Comparison of ENCODE assay signal across 8 cellular contexts in genomic region chr3:186930639-186931486, GRCh38. TPM values are rescaled to one million over a fixed set of nuclear protein-coding genes. Genes with fewer than 3 reads are reported as not detected.
DNase-seq lines count a peak whose midpoint lies in the region; ATAC-seq and TF ChIP-seq lines count a peak whose summit lies in the region.

No MANE protein-coding gene starts in this region.

- no peaks in the 10 kb centered on the region for H3K36me3 ChIP-seq in Peyer's patch
- H3K36me3 ChIP-seq in tibial nerve, result peaks cover 0 to 5% (median 0%) of the 10 kb centered on the region in 3 donors

- peak overlapping the region; percentile 69 for H3K4me3 ChIP-seq in HL-60 (replicated peaks; ENCODE audit: insufficient read depth, low read length)
- peak overlapping the region; percentile 72 to 91 (median 82) for H3K4me3 ChIP-seq in Peyer's patch
- H3K4me3 ChIP-seq in tibial nerve, result peak overlapping the region; percentile 61 to 93 (median 80)

- H3K27ac ChIP-seq in HL-60 (replicated peaks), result peak overlapping the region; percentile 75
- H3K27ac ChIP-seq in Peyer's patch, result peak overlapping the region; percentile 67 to 94 (median 85)
- H3K27ac ChIP-seq in tibial nerve, result peak overlapping the region; percentile 60 to 89 (median 86)

- no peaks in the 10 kb centered on the region for H3K27me3 ChIP-seq in HL-60 (ENCODE audit: insufficient read depth, poor library complexity, severe bottlenecking)
- no peaks in the 10 kb centered on the region for H3K27me3 ChIP-seq in Peyer's patch
- H3K27me3 ChIP-seq in tibial nerve, result no peaks in the 10 kb centered on the region

- no peaks in the 10 kb centered on the region for H3K9me3 ChIP-seq in Peyer's patch
- no peaks in the 10 kb centered on the region for H3K9me3 ChIP-seq in tibial nerve

- 1% methylated on average over 39 to 69 of the region's 73 CpGs for WGBS in tibial nerve, 2 donors

- H3K4me1 ChIP-seq in Peyer's patch (peaks cover 0 to 14% (median 0%) of the 10 kb centered on the region in 4 donors), tibial nerve (peaks cover 0 to 33% (median 11%) of the 10 kb centered on the region in 4 donors)

- in situ Hi-C loops in Caki2 (cut with HindIII; ENCODE audit: low pct_unique_long_range_greater_than_20kb, low sequenced_read_pairs), result no loop called here

- peak in 1 of 2 donors; percentile 1 for TF ChIP-seq EP300 in tibial nerve (IDR thresholded peaks at IDR 0.05)

- no peak for TF ChIP-seq POLR2A in Peyer's patch (IDR thresholded peaks at IDR 0.05)
- no peak for TF ChIP-seq POLR2A in tibial nerve (IDR thresholded peaks at IDR 0.05)

- peak; percentile 71 for DNase-seq in Caki2 (ENCODE audit: low read depth)
- peak; percentile 58 to 87 for DNase-seq in HL-60 (ENCODE audit: low read depth in 1 of 2, low spot score in 1 of 2)
- DNase-seq in Peyer's patch, result peak in 2 of 3 donors; percentile 78 to 87
- DNase-seq in activated T-helper 9 cell treated with anti-CD3 and anti-CD28 coated beads, Interleukin-2, amount 50 U/mL, for 16 hours (ENCODE audit: low read depth), result peak; percentile 50
- peak; percentile 41 for DNase-seq in foreskin melanocyte
- DNase-seq in omental fat pad (ENCODE audit: low spot score), result no peak
- peak in 1 of 2 donors; percentile 15 for DNase-seq in tibial nerve (ENCODE audit: low spot score in 2 of 2)

- ATAC-seq in GM19468 (IDR thresholded peaks at IDR 0.05; ENCODE audit: extremely low read depth, unreplicated experiment) (peak; percentile 90), omental fat pad (ENCODE audit: low FRiP score) (peak; percentile 61)

- peak; percentile 9 for TF ChIP-seq CTCF in HL-60 (IDR thresholded peaks at IDR 0.05; ENCODE audit: insufficient read depth, low read length)
- TF ChIP-seq CTCF in Peyer's patch (IDR thresholded peaks at IDR 0.05), result peak in 2 of 6 experiments; percentile 10 to 12
- no peak for TF ChIP-seq CTCF in omental fat pad (IDR thresholded peaks at IDR 0.05)
- no peak for TF ChIP-seq CTCF in tibial nerve (IDR thresholded peaks at IDR 0.05)

RNA-seq across cellular contexts. Expression of gene ST6GAL1, which starts 0.5 kb away (rescaled TPM):
- 15.1 and 27.6 TPM in 2 replicates for total RNA-seq in Caki2 (2014; rRNA removed; shearing (Covaris generic); ENCODE audit: low replicate concordance)
- total RNA-seq in Peyer's patch, result 10 to 100 TPM in 3 of 4 donors, 1 to 10 TPM in 1; 3.7 to 96.6 (median 14.9) TPM
- 100 to 1,000 TPM in 1 of 4 donors, 10 to 100 TPM in 3; 51.3 to 113 (median 65.5) TPM for total RNA-seq in omental fat pad
- 10 to 100 TPM; 24.7 to 58.1 (median 44.5) TPM for total RNA-seq in tibial nerve
